In the genomic region with DNA sequence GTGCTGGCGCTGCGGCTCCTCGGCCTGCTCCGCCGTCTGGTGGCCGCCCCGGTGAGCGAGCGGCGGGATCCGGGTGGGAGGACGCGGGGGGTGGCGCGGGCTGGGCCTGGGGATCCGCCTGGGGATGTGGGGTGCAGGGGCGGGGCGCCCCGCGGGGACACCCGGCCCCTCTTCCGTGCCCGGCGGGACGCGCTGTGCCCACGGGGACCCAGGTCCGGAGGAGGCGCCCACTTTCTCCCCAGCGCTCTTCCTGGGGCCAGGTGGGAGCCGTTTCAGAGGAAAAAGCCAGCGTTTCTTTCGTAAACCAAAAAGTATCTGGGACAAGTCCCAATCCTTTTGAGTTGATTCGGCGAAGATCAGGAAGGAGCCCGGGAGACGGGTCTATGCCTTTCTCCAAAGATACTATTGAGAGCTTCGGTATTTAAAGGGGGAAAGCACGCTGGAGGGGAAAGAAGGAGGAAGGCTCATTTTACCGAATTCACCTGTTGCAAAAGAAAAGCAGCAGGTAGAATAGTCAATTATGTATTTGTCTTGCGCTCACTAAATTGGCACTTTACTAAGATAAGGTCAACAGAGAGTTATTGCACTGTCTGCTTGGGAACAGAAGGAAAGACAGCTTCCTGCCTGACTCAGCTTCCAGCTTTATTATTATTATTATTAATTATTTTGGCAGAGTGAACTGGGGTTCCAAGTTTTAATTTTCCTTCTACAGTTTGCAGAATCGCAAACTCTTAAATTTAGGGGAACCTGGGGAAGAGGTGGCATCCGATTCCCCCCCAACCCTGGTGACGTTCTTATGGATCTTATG, we compare ENCODE assay signal across 8 cellular contexts.
DNase-seq lines count a peak whose midpoint lies in the region; ATAC-seq and TF ChIP-seq lines count a peak whose summit lies in the region.

No MANE protein-coding gene starts in this region.

- WGBS in esophagus squamous epithelium, 2 donors: 0 to 1% methylated on average over 10 to 11 of the region's 44 CpGs
- under 1% methylated on average over 38 of the region's 44 CpGs for WGBS in prostate gland

- H2AFZ ChIP-seq in OCI-LY3 (ENCODE audit: low read depth, low read length): peak overlapping the region; percentile 25; the same call in 1 of the 2 replicates

- H4K20me1 ChIP-seq in OCI-LY3 (ENCODE audit: insufficient read depth, low read length): no peaks in the 10 kb centered on the region

- H3K27me3 ChIP-seq in OCI-LY3 (ENCODE audit: low read depth, low read length) (no peaks in the 10 kb centered on the region), esophagus squamous epithelium (no peaks in the 10 kb centered on the region), prostate gland (replicated peaks; ENCODE audit: insufficient read depth) (no peaks in the 10 kb centered on the region)

- H3K36me3 ChIP-seq in OCI-LY3 (replicated peaks; ENCODE audit: low read depth, low read length) (peaks cover 21% of the 10 kb centered on the region), esophagus squamous epithelium (peaks cover 0 to 23% (median 0%) of the 10 kb centered on the region in 3 donors), prostate gland (no peaks in the 10 kb centered on the region)

- H3K4me3 ChIP-seq in OCI-LY3 (ENCODE audit: low read length): peak overlapping the region; percentile 90
- H3K4me3 ChIP-seq in esophagus squamous epithelium: peak overlapping the region; percentile 85 to 95 (median 94)
- H3K4me3 ChIP-seq in prostate gland: peak overlapping the region; percentile 80 to 87

- in situ Hi-C loops in ACHN (cut with HindIII; ENCODE audit: low pct_ligation_motif_present, low pct_unique_long_range_greater_than_20kb, low sequenced_read_pairs): no loop called here

- H3K27ac ChIP-seq in OCI-LY3 (ENCODE audit: low read length) (peak overlapping the region; percentile 8; the same call in 1 of the 2 replicates), esophagus squamous epithelium (peak overlapping the region; percentile 87 to 96 (median 91)), prostate gland (peak overlapping the region; percentile 80 to 82)

- peaks cover 19% of the 10 kb centered on the region for H3K79me2 ChIP-seq in OCI-LY3 (ENCODE audit: low read length)

- H3K4me1 ChIP-seq in OCI-LY3 (ENCODE audit: low read length): peaks cover 8% of the 10 kb centered on the region
- H3K4me1 ChIP-seq in esophagus squamous epithelium: peaks cover 0 to 40% (median 6%) of the 10 kb centered on the region in 3 donors
- H3K4me1 ChIP-seq in prostate gland (replicated peaks): no peaks in the 10 kb centered on the region

- no peak for TF ChIP-seq CTCF in OCI-LY3 (IDR thresholded peaks at IDR 0.05; ENCODE audit: low read depth, low read length)
- no peak for TF ChIP-seq CTCF in esophagus squamous epithelium (IDR thresholded peaks at IDR 0.05)
- no peak for TF ChIP-seq CTCF in prostate gland (IDR thresholded peaks at IDR 0.05)

- peak overlapping the region; percentile 73 for H3K9ac ChIP-seq in OCI-LY3 (ENCODE audit: low read length)

- DNase-seq in ACHN (peak; percentile 10), esophagus squamous epithelium (lab: John Stamatoyannopoulos, UW) (no peak), prostate gland (ENCODE audit: low spot score) (no peak), T-helper 9 cell (no peak), hippocampal formation (lab: John Stamatoyannopoulos, UW) (no peak)

- H3K9me3 ChIP-seq in OCI-LY3 (ENCODE audit: insufficient read depth, low read length) (no peaks in the 10 kb centered on the region), esophagus squamous epithelium (no peaks in the 10 kb centered on the region), prostate gland (no peaks in the 10 kb centered on the region)

- H3K4me2 ChIP-seq in OCI-LY3 (ENCODE audit: low read length): peak overlapping the region; percentile 70

- ATAC-seq in GM19438 (IDR thresholded peaks at IDR 0.05; ENCODE audit: low read depth, unreplicated experiment): peak; percentile 42
- no peak for ATAC-seq in HG02852 (IDR thresholded peaks at IDR 0.05; ENCODE audit: unreplicated experiment)

- intact Hi-C loops in esophagus squamous epithelium (cut with DNase I) (no loop called here), prostate gland (cut with DNase I) (loop anchor here (5.0 kb wide), 1 partner anchor 83 kb away; the partner anchor contains the start of gene CD99)

- TF ChIP-seq POLR2A in esophagus squamous epithelium (IDR thresholded peaks at IDR 0.05): no peak
- no peak for TF ChIP-seq POLR2A in prostate gland (IDR thresholded peaks at IDR 0.05)

Comparison
In these comparisons a context has a peak if more than half of its experiments do, and no peak if none do; other contexts are left out.
1. H3K27ac ChIP-seq: peak in every context shown above with its lines; median percentile 91 in esophagus squamous epithelium; 81 in prostate gland; 8 in OCI-LY3.